In genomic region chr22:40656651-40657050, GRCh38 we compare ENCODE assay signal across 1 cellular context. TPM values are rescaled to one million over a fixed set of nuclear protein-coding genes. Genes with fewer than 3 reads are reported as not detected.
"Had no signal": no experiment of that assay in that cellular context is flagged by ENCODE, and none has a peak within 500 bp of the region (broad histone marks: within the 10 kb centered on the region; RNA-seq: fewer than 3 reads in every experiment).

No MANE protein-coding gene starts in this region.

RNA-seq across cellular contexts. Expression of gene MCHR1, which starts 22.6 kb away (rescaled TPM):
- total RNA-seq: GM12878 had no signal
- polyA plus RNA-seq: GM12878 had no signal
